23 cellular contexts compared by ENCODE assay signal in the genomic region with DNA sequence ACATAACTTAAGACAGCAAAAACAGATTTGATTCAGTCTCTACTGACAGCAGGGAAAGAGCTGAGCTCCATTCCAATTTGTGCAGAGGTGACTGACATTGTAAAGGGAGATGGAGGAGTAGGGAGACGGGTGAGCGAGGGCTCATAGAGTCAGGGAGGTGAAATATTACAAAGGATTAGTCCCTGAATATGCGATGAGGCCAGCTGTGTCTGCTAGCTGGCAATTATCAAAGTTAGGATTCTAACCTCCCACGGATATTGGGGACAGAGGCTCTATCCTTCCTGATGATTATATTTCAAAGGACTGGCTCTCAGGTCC. TPM values are rescaled to one million over a fixed set of nuclear protein-coding genes. Genes with fewer than 3 reads are reported as not detected.
DNase-seq lines count a peak whose midpoint lies in the region; ATAC-seq and TF ChIP-seq lines count a peak whose summit lies in the region.
"Had no signal": no experiment of that assay in that cellular context is flagged by ENCODE, and none has a peak within 500 bp of the region (broad histone marks: within the 10 kb centered on the region; RNA-seq: fewer than 3 reads in every experiment).

No MANE protein-coding gene starts in this region.

- DNase-seq in left ventricle myocardium inferior (no peak), heart right ventricle (no peak), T-cell (no peak), lung (ENCODE audit: low spot score) (peak; percentile 9), type B pancreatic cell (ENCODE audit: extremely low spot score, unreplicated experiment) (no peak), G401 (ENCODE audit: low spot score) (no peak), GM23338 (ENCODE audit: low spot score) (no peak)
- DNase-seq: brain microvascular endothelial cell, dermis blood vessel endothelial cell, foreskin melanocyte, Kasumi-1, NCI-H1105 treated with DMSO at 0.1 percent for 48 hours, NCI-H2171 treated with DMSO at 0.1 percent for 48 hours, NCI-H82, ovary, PC-9, T-helper 9 cell had no signal

- peaks cover 4% of the 10 kb centered on the region for H3K4me1 ChIP-seq in left ventricle myocardium inferior
- H3K4me1 ChIP-seq in heart right ventricle: peaks cover 0 to 24% (median 0%) of the 10 kb centered on the region in 9 donors
- H3K4me1 ChIP-seq in lung (ENCODE audit: control insufficient read depth in 2 of 2, insufficient read depth in 2 of 2, low read length in 2 of 2): peaks cover 0 to 4% of the 10 kb centered on the region in 2 donors
- H3K4me1 ChIP-seq in GM23338 (ENCODE audit: insufficient read depth): peaks cover 30% of the 10 kb centered on the region
- H3K4me1 ChIP-seq: sigmoid colon, vagina had no signal

- no peaks in the 10 kb centered on the region for H3K36me3 ChIP-seq in left ventricle myocardium inferior
- no peaks in the 10 kb centered on the region for H3K36me3 ChIP-seq in heart right ventricle
- H3K36me3 ChIP-seq in lung (ENCODE audit: control insufficient read depth in 2 of 2, insufficient read depth in 2 of 2, low read length in 2 of 2): no peaks in the 10 kb centered on the region
- no peaks in the 10 kb centered on the region for H3K36me3 ChIP-seq in GM23338 (ENCODE audit: insufficient read depth)
- H3K36me3 ChIP-seq: brain microvascular endothelial cell, ovary, sigmoid colon, vagina had no signal

- H3K4me1 Mint-ChIP-seq in T-cell (peaks cover 66 to 69% (median 67%) of the 10 kb centered on the region in 3 donors), type B pancreatic cell (ENCODE audit: unreplicated experiment) (peaks cover 31% of the 10 kb centered on the region), GM23338 (peaks cover 18% of the 10 kb centered on the region)

- H3K36me3 Mint-ChIP-seq in T-cell: no peaks in the 10 kb centered on the region
- peaks cover 4% of the 10 kb centered on the region for H3K36me3 Mint-ChIP-seq in type B pancreatic cell
- no peaks in the 10 kb centered on the region for H3K36me3 Mint-ChIP-seq in GM23338 (ENCODE audit: low read depth)
- H3K36me3 Mint-ChIP-seq: activated naive CD4-positive, alpha-beta T cell treated with anti-CD3 and anti-CD28 coated beads, Interleukin-2, amount 50 U/mL, for 72 hours had no signal

- intact Hi-C loops in left ventricle myocardium inferior (cut with micrococcal nuclease) (no loop called here), heart right ventricle (cut with DNase I) (no loop called here)

- H3K79me2 ChIP-seq in GM23338 (replicated peaks; ENCODE audit: insufficient read depth): no peaks in the 10 kb centered on the region

- no peaks in the 10 kb centered on the region; the same call in 1 of the 2 replicates for H3F3A ChIP-seq in GM23338 (replicated peaks; ENCODE audit: low read depth)

- H3K9me3 Mint-ChIP-seq in T-cell (no peaks in the 10 kb centered on the region), type B pancreatic cell (peaks cover 4% of the 10 kb centered on the region), GM23338 (no peaks in the 10 kb centered on the region; the same call in 2 of the 3 replicates)
- H3K9me3 Mint-ChIP-seq: activated naive CD4-positive, alpha-beta T cell treated with anti-CD3 and anti-CD28 coated beads, Interleukin-2, amount 50 U/mL, for 72 hours had no signal

- H3K27ac Mint-ChIP-seq in T-cell (peak overlapping the region; percentile 99), type B pancreatic cell (peak overlapping the region; percentile 16), GM23338 (no peak overlapping the region)

- POLR2A ChIA-PET in T-cell (lab: Charles Lee): no interaction called here

- 58 to 63% methylated on average over 4 of the region's 4 CpGs for WGBS in heart right ventricle, 2 donors
- WGBS in lung, 2 donors: 82 to 84% methylated on average over 4 of the region's 4 CpGs

- peak overlapping the region; percentile 42 for H3K27ac ChIP-seq in left ventricle myocardium inferior (replicated peaks)
- peak overlapping the region in 2 of 10 donors; percentile 29 to 77 for H3K27ac ChIP-seq in heart right ventricle
- H3K27ac ChIP-seq in lung (ENCODE audit: low read depth in 1 of 2, low read length in 1 of 2): no peak overlapping the region
- no peak overlapping the region for H3K27ac ChIP-seq in GM23338 (ENCODE audit: low read depth)
- H3K27ac ChIP-seq: brain microvascular endothelial cell, ovary, PC-9, sigmoid colon, vagina had no signal

- H3K27me3 ChIP-seq in left ventricle myocardium inferior (ENCODE audit: low read depth): no peaks in the 10 kb centered on the region
- H3K27me3 ChIP-seq in heart right ventricle: peaks cover 0 to 2% (median 0%) of the 10 kb centered on the region in 7 donors
- H3K27me3 ChIP-seq in lung (ENCODE audit: control insufficient read depth, insufficient read depth): no peaks in the 10 kb centered on the region
- H3K27me3 ChIP-seq in GM23338 (ENCODE audit: insufficient read depth): no peaks in the 10 kb centered on the region
- H3K27me3 ChIP-seq: brain microvascular endothelial cell, ovary, sigmoid colon, vagina had no signal

- CTCF ChIA-PET in T-cell (lab: Charles Lee): no interaction called here

- H3K4me3 ChIP-seq in left ventricle myocardium inferior: no peak overlapping the region
- H3K4me3 ChIP-seq in heart right ventricle: no peak overlapping the region
- H3K4me3 ChIP-seq in lung: no peak overlapping the region
- no peak overlapping the region for H3K4me3 ChIP-seq in GM23338
- H3K4me3 ChIP-seq: ovary, PC-9, sigmoid colon, vagina had no signal

- no peak for TF ChIP-seq CTCF in left ventricle myocardium inferior (IDR thresholded peaks at IDR 0.05; ENCODE audit: borderline replicate concordance)
- no peak for TF ChIP-seq CTCF in heart right ventricle (IDR thresholded peaks at IDR 0.05)
- TF ChIP-seq CTCF in lung (IDR thresholded peaks at IDR 0.05; ENCODE audit: control extremely low read depth, extremely low read depth): no peak
- TF ChIP-seq CTCF in type B pancreatic cell (conservative IDR thresholded peaks at IDR 0.05): no peak
- no peak for TF ChIP-seq CTCF in GM23338 (conservative IDR thresholded peaks at IDR 0.05; ENCODE audit: low read depth in 2 of 2)

- H3K27me3 Mint-ChIP-seq in T-cell (no peaks in the 10 kb centered on the region), type B pancreatic cell (no peaks in the 10 kb centered on the region), GM23338 (ENCODE audit: insufficient read depth, low read depth, poor library complexity) (peaks cover 12% of the 10 kb centered on the region)

- H4K20me1 ChIP-seq in GM23338 (replicated peaks; ENCODE audit: insufficient read depth): no peaks in the 10 kb centered on the region

- H3K4me3 Mint-ChIP-seq in T-cell (peak overlapping the region in 1 of 3 donors; percentile 81), type B pancreatic cell (no peak overlapping the region), GM23338 (no peak overlapping the region)

- in situ Hi-C loops in G401 (cut with HindIII; ENCODE audit: low sequenced_read_pairs): no loop called here

- no peaks in the 10 kb centered on the region for H3K9me2 ChIP-seq in GM23338 (ENCODE audit: insufficient read depth)

- H2AFZ ChIP-seq in GM23338: no peak overlapping the region
- H2AFZ ChIP-seq: PC-9 had no signal

- H3K4me2 ChIP-seq in GM23338: no peak overlapping the region
- H3K4me2 ChIP-seq: PC-9 had no signal

- ATAC-seq in heart right ventricle: no peak
- ATAC-seq in T-cell (replicated peaks in 1 of 4): no peak
- ATAC-seq in lung (ENCODE audit: insufficient read depth, low FRiP score): no peak
- ATAC-seq in GM23338: no peak
- ATAC-seq: activated naive CD4-positive, alpha-beta T cell treated with anti-CD3 and anti-CD28 coated beads, Interleukin-2, amount 50 U/mL, for 72 hours had no signal

- no peaks in the 10 kb centered on the region for H3K9me3 ChIP-seq in left ventricle myocardium inferior (replicated peaks)
- no peaks in the 10 kb centered on the region for H3K9me3 ChIP-seq in heart right ventricle
- no peaks in the 10 kb centered on the region for H3K9me3 ChIP-seq in lung (ENCODE audit: control insufficient read depth in 2 of 2, insufficient read depth in 1 of 2, low read length in 1 of 2)
- H3K9me3 ChIP-seq: ovary, sigmoid colon, vagina had no signal

RNA-seq across cellular contexts. Expression of a gene that starts 8.3 kb away (rescaled TPM):
- total RNA-seq in left ventricle myocardium inferior (not detected), heart right ventricle (1 to 10 TPM in 1 of 10 donors, under 1 TPM in 1, not detected in 8; 0.35 to 3.7 TPM), T-cell (under 1 TPM in 2 of 5 donors, not detected in 3; 0.51 to 0.53 TPM), lung (1 to 10 TPM; 2.2 to 8.3 TPM), type B pancreatic cell (ENCODE audit: low replicate concordance) (6.0 and 7.8 TPM in 2 replicates)
- polyA plus RNA-seq in heart right ventricle (not detected), lung (10 to 100 TPM; 21.3 to 29.8 TPM), GM23338 (2016; fragmentation: Nextera tagmentation; extraction: Ambion mirVana) (0.42 and 0.78 TPM in 2 replicates)
- total RNA-seq in G401 (2014; rRNA removed; shearing (Covaris generic)): not detected in 2 replicates
- 0.66 TPM in 1 of 2 replicates, not detected in the other for total RNA-seq in GM23338 (2014; rRNA removed; shearing (Covaris generic))
- total RNA-seq: activated naive CD4-positive, alpha-beta T cell treated with anti-CD3 and anti-CD28 coated beads, Interleukin-2, amount 50 U/mL, for 72 hours; dermis blood vessel endothelial cell; SK-MEL-5; vagina had no signal

RNA-seq across cellular contexts. Expression of a gene that starts 18.3 kb away (rescaled TPM):
- 15.5 TPM for total RNA-seq in left ventricle myocardium inferior
- total RNA-seq in heart right ventricle: 100 to 1,000 TPM in 1 of 10 donors, 10 to 100 TPM in 3, 1 to 10 TPM in 6; 3.3 to 565 (median 7.7) TPM
- polyA plus RNA-seq in heart right ventricle: 10 to 100 TPM; 10.1 to 11.7 TPM
- 100 to 1,000 TPM in 4 of 5 donors, 10 to 100 TPM in 1; 90.2 to 144 (median 126) TPM for total RNA-seq in T-cell
- total RNA-seq in lung: 100 to 1,000 TPM in 1 of 2 donors, 10 to 100 TPM in 1; 49.7 to 133 TPM
- polyA plus RNA-seq in lung: 100 to 1,000 TPM; 163 to 336 TPM
- 131 and 152 TPM in 2 replicates for total RNA-seq in type B pancreatic cell (ENCODE audit: low replicate concordance)
- total RNA-seq in G401 (2014; rRNA removed; shearing (Covaris generic)): not detected in 2 replicates
- total RNA-seq in GM23338 (2014; rRNA removed; shearing (Covaris generic)): 0.69 and 3.3 TPM in 2 replicates
- polyA plus RNA-seq in GM23338 (2016; fragmentation: Nextera tagmentation; extraction: Ambion mirVana): 4.6 and 5.0 TPM in 2 replicates
- total RNA-seq: SK-MEL-5 had no signal

RNA-seq across cellular contexts. Expression of a gene that starts 49.0 kb away (rescaled TPM):
- total RNA-seq in left ventricle myocardium inferior (0.25 TPM), heart right ventricle (1 to 10 TPM in 3 of 10 donors, under 1 TPM in 4, not detected in 3; 0.61 to 6.9 (median 0.90) TPM), T-cell (not detected), lung (1 to 10 TPM in 1 of 2 donors, under 1 TPM in 1; 0.43 to 1.3 TPM), type B pancreatic cell (ENCODE audit: low replicate concordance) (0.34 TPM in 1 of 2 replicates, not detected in the other)
- polyA plus RNA-seq in heart right ventricle (1 to 10 TPM; 3.1 to 5.3 TPM), lung (under 1 TPM; 0.75 to 0.98 TPM), GM23338 (2016; fragmentation: Nextera tagmentation; extraction: Ambion mirVana) (0.57 and 1.2 TPM in 2 replicates)
- not detected in 2 replicates for total RNA-seq in G401 (2014; rRNA removed; shearing (Covaris generic))
- total RNA-seq in GM23338 (2014; rRNA removed; shearing (Covaris generic)): 0.62 and 0.94 TPM in 2 replicates
- total RNA-seq: activated naive CD4-positive, alpha-beta T cell treated with anti-CD3 and anti-CD28 coated beads, Interleukin-2, amount 50 U/mL, for 72 hours; dermis blood vessel endothelial cell; epithelial cell of proximal tubule; HT-29; PC-9; SK-MEL-5 had no signal

RNA-seq across cellular contexts. Expression of a gene that starts 59.4 kb away (rescaled TPM):
- total RNA-seq in left ventricle myocardium inferior (144 TPM), heart right ventricle (100 to 1,000 TPM in 9 of 10 donors, 10 to 100 TPM in 1; 82.8 to 211 (median 137) TPM), T-cell (1 to 10 TPM; 3.7 to 10.0 (median 6.0) TPM), lung (100 to 1,000 TPM in 1 of 2 donors, 10 to 100 TPM in 1; 12.7 to 124 TPM), type B pancreatic cell (ENCODE audit: low replicate concordance) (55.6 and 65.4 TPM in 2 replicates)
- polyA plus RNA-seq in heart right ventricle (100 to 1,000 TPM; 118 to 159 TPM), lung (100 to 1,000 TPM in 1 of 2 donors, 10 to 100 TPM in 1; 55.5 to 232 TPM), GM23338 (2016; fragmentation: Nextera tagmentation; extraction: Ambion mirVana) (239 and 262 TPM in 2 replicates)
- total RNA-seq in G401 (2014; rRNA removed; shearing (Covaris generic)): 19.6 and 26.9 TPM in 2 replicates
- total RNA-seq in GM23338 (2014; rRNA removed; shearing (Covaris generic)): 61.1 and 63.2 TPM in 2 replicates
